20 cellular contexts compared by ENCODE assay signal in the genomic region with DNA sequence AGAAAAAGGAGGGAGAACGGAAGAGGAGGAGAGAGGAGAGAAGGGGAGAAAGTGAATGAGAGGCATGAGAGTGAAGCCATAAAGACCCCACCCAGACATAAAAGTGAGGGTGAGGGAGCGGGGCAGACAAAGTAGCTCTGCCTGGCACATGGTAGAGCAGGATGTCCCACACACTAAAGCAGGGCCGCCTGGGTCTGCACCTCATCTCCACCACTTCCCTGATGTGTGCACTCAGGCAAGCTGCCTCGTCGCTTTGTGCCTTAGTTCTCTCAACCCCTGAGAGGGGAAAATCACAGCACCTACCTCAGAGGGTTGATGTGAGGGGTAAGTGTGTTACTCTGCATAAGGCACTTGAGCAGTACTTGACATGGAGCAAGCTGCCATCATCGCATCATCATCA.
"Had no signal": no experiment of that assay in that cellular context is flagged by ENCODE, and none has a peak within 500 bp of the region (broad histone marks: within the 10 kb centered on the region; RNA-seq: fewer than 3 reads in every experiment).

No MANE protein-coding gene starts in this region.

- H3K36me3 Mint-ChIP-seq: activated naive CD8-positive, alpha-beta T cell; naive thymus-derived CD8-positive, alpha-beta T cell had no signal

- H3K27me3 ChIP-seq: body of pancreas, heart right ventricle, sigmoid colon, thyroid gland, upper lobe of right lung had no signal

- H3K9me3 ChIP-seq: body of pancreas, heart right ventricle, lower lobe of right lung, sigmoid colon, thyroid gland, upper lobe of right lung had no signal

- H3K4me3 ChIP-seq: body of pancreas, heart right ventricle, lower lobe of right lung, sigmoid colon, smooth muscle cell, thyroid gland, upper lobe of right lung had no signal

- H3K4me3 Mint-ChIP-seq: activated CD8-positive, alpha-beta T cell treated with anti-CD3 and anti-CD28 coated beads, Interleukin-2, amount 10 ng/mL, durations not matched to agents 7 days and 5 days; activated naive CD8-positive, alpha-beta T cell; activated T-helper 1 cell treated with anti-CD3 and anti-CD28 coated beads, Interleukin-12 subunit alpha, Interleukin-12 subunit beta, Interleukin-2, Interleukin-4 antibody, amounts not matched to agents 30 ng/mL and 10 ng/mL and 1 ng/mL, durations not matched to agents 14 hours and 24 hours and 36 hours; naive thymus-derived CD8-positive, alpha-beta T cell had no signal

- H3K4me2 ChIP-seq: smooth muscle cell had no signal

- H3K36me3 ChIP-seq: heart right ventricle, lower lobe of right lung, sigmoid colon, thyroid gland, upper lobe of right lung had no signal

- H3K4me1 ChIP-seq: body of pancreas, lower lobe of right lung, thyroid gland, upper lobe of right lung had no signal

- H3K9me3 Mint-ChIP-seq: activated T-helper 1 cell treated with anti-CD3 and anti-CD28 coated beads, Interleukin-12 subunit alpha, Interleukin-12 subunit beta, Interleukin-2, Interleukin-4 antibody, amounts not matched to agents 30 ng/mL and 10 ng/mL and 1 ng/mL, durations not matched to agents 14 hours and 24 hours and 36 hours; naive thymus-derived CD8-positive, alpha-beta T cell had no signal

- H3K27ac Mint-ChIP-seq: activated CD8-positive, alpha-beta T cell treated with anti-CD3 and anti-CD28 coated beads, Interleukin-2, amount 10 ng/mL, durations not matched to agents 7 days and 5 days; activated naive CD8-positive, alpha-beta T cell; activated T-helper 1 cell treated with anti-CD3 and anti-CD28 coated beads, Interleukin-12 subunit alpha, Interleukin-12 subunit beta, Interleukin-2, Interleukin-4 antibody, amounts not matched to agents 30 ng/mL and 10 ng/mL and 1 ng/mL, durations not matched to agents 14 hours and 24 hours and 36 hours had no signal

- H3K27ac ChIP-seq: body of pancreas, epithelial cell of prostate, heart right ventricle, lower lobe of right lung, sigmoid colon, thyroid gland, upper lobe of right lung had no signal

- ATAC-seq: activated CD8-positive, alpha-beta T cell treated with anti-CD3 and anti-CD28 coated beads, Interleukin-2, amount 10 ng/mL, durations not matched to agents 7 days and 5 days; body of pancreas; heart right ventricle; lower lobe of right lung; naive thymus-derived CD8-positive, alpha-beta T cell; upper lobe of right lung had no signal

- H3K27me3 Mint-ChIP-seq: activated naive CD8-positive, alpha-beta T cell; naive thymus-derived CD8-positive, alpha-beta T cell had no signal

- DNase-seq: activated CD4-positive, alpha-beta T cell treated with anti-CD3 and anti-CD28 coated beads for 4 hours; activated CD4-positive, CD25-positive, alpha-beta regulatory T cell; activated CD8-positive, alpha-beta T cell treated with anti-CD3 and anti-CD28 coated beads, Interleukin-2, amount 10 ng/mL, durations not matched to agents 7 days and 5 days; activated gamma-delta T cell treated with Interleukin-2 at 50 U/mL for 16 hours; amygdala; body of pancreas; heart right ventricle; lower lobe of right lung; retina; sigmoid colon; stimulated activated CD4-positive, alpha-beta T cell treated with anti-CD3 and anti-CD28 coated beads, Interleukin-15, amount 100 ng/mL, for 24 hours; stimulated activated naive CD4-positive, alpha-beta T cell; substantia nigra; thyroid gland; upper lobe of right lung had no signal
